1 cellular context compared by ENCODE assay signal in the genomic region with DNA sequence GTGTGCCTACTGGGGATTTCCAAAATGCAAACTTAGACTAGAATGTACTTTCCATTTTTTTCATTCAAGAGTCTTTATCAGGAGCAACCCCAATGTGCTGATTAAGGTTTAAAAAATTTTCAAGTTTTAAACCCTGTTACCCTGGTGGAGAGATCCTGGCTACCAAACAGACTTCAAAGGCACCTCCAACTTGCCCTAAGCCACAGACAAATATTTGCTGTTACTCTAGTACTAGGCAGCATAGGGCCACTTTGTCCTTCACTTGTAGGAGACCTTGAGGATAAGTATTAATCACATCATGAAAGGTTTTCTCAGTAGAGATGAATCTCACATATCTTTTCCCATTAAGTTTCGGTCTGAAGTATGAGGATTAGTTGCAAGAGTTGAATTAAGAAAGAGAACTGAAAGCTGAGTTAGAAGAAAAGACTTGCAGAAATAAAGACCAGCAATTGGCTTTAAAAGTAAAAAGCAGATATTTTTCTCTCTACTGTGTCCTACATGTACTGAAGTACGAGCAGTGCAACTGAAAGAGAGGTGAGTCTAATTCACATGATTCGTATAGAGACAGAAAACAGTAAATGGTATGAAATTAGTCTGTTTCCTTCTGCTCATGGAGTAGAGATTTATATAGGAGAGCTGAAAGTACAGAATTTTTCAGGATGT.
A peak's percentile ranks its signal among the peaks of the same experiment; 100 is the strongest.
TF ChIP-seq lines count a peak whose summit lies in the region.

No MANE protein-coding gene starts in this region.

TF ChIP-seq in HepG2, 621 proteins besides CTCF, POLR2A, EP300 and RAD21 (continued from another document and continues in another):
- TF ChIP-seq HNF1A (IDR thresholded peaks at IDR 0.05; ENCODE audit: low read depth) (peak; percentile 45; the same call in 1 of the 2 replicates), HNF1A (CRISPR knock-in tag; IDR thresholded peaks at IDR 0.05; ENCODE audit: borderline replicate concordance) (peak; percentile 71; the same call in 1 of the 2 replicates), KDM6A (CRISPR knock-in tag; IDR thresholded peaks at IDR 0.05; ENCODE audit: low read depth) (peak; percentile 83), RFX1 (IDR thresholded peaks at IDR 0.05) (no peak), ZNF382 (CRISPR knock-in tag; IDR thresholded peaks at IDR 0.05; ENCODE audit: borderline replicate concordance) (no peak), ELF1 (CRISPR knock-in tag; IDR thresholded peaks at IDR 0.05) (no peak), ZNF761 (CRISPR knock-in tag; conservative IDR thresholded peaks at IDR 0.05) (0 out of 2 replicates have a peak, but pooled peaks have one; percentile 39), MZF1 (CRISPR knock-in tag; IDR thresholded peaks at IDR 0.05; ENCODE audit: borderline replicate concordance) (no peak), NFE2L2 (IDR thresholded peaks at IDR 0.05; ENCODE audit: low read length) (no peak), FOXO4 (CRISPR knock-in tag; conservative IDR thresholded peaks at IDR 0.05) (no peak), STAG1 (CRISPR knock-in tag; IDR thresholded peaks at IDR 0.05) (no peak), PRDM10 (CRISPR knock-in tag; IDR thresholded peaks at IDR 0.05; ENCODE audit: low read depth) (peak; percentile 39; the same call in 1 of the 2 replicates), RFX3 (CRISPR knock-in tag; IDR thresholded peaks at IDR 0.05) (no peak), ERF (CRISPR knock-in tag; IDR thresholded peaks at IDR 0.05) (peak; percentile 82; the same call in 1 of the 2 replicates), GFI1 (CRISPR knock-in tag; IDR thresholded peaks at IDR 0.05; ENCODE audit: borderline replicate concordance) (0 out of 2 replicates have a peak, but pooled peaks have one; percentile 23), SMAD9 (CRISPR knock-in tag; IDR thresholded peaks at IDR 0.05) (no peak), ZBTB20 (CRISPR knock-in tag; IDR thresholded peaks at IDR 0.05; ENCODE audit: borderline replicate concordance, low read depth) (no peak; the same call in 1 of the 2 replicates), GLMP (CRISPR knock-in tag; IDR thresholded peaks at IDR 0.05; ENCODE audit: borderline replicate concordance) (no peak), RNF2 (conservative IDR thresholded peaks at IDR 0.05; ENCODE audit: low read depth) (no peak), YY1 (IDR thresholded peaks at IDR 0.05; ENCODE audit: insufficient read depth, insufficient replicate concordance, low read depth, low read length) (no peak), IRF9 (CRISPR knock-in tag; IDR thresholded peaks at IDR 0.05; ENCODE audit: borderline replicate concordance) (no peak), ZNF441 (CRISPR knock-in tag; IDR thresholded peaks at IDR 0.05; ENCODE audit: borderline replicate concordance) (no peak), YEATS2 (CRISPR knock-in tag; IDR thresholded peaks at IDR 0.05; ENCODE audit: borderline replicate concordance) (no peak), AFF4 (CRISPR knock-in tag; IDR thresholded peaks at IDR 0.05) (no peak), PAX8 (CRISPR knock-in tag; IDR thresholded peaks at IDR 0.05; ENCODE audit: borderline replicate concordance) (no peak), CSRNP2 (CRISPR knock-in tag; conservative IDR thresholded peaks at IDR 0.05; ENCODE audit: low read depth) (no peak), GABPB1 (CRISPR knock-in tag; IDR thresholded peaks at IDR 0.05) (no peak), FOXK2 (IDR thresholded peaks at IDR 0.05) (no peak)
- TF ChIP-seq, protein P1, sequence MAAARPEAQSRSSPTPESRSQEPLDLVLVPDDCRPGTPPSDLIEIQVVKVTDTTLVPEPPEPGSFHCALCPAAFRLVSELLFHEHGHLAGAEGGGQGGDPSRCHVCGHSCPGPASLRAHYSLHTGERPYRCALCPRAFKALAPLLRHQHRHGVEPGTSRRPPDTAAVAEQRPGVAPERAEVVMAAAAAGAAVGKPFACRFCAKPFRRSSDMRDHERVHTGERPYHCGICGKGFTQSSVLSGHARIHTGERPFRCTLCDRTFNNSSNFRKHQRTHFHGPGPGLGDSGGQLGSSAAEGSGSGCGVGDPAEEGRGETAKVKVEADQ (CRISPR knock-in tag; IDR thresholded peaks at IDR 0.05; ENCODE audit: borderline replicate concordance): no peak
- TF ChIP-seq, protein P2, sequence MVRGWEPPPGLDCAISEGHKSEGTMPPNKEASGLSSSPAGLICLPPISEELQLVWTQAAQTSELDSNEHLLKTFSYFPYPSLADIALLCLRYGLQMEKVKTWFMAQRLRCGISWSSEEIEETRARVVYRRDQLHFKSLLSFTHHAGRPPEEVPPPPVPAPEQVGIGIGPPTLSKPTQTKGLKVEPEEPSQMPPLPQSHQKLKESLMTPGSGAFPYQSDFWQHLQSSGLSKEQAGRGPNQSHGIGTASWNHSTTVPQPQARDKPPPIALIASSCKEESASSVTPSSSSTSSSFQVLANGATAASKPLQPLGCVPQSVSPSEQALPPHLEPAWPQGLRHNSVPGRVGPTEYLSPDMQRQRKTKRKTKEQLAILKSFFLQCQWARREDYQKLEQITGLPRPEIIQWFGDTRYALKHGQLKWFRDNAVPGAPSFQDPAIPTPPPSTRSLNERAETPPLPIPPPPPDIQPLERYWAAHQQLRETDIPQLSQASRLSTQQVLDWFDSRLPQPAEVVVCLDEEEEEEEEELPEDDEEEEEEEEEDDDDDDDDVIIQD (CRISPR knock-in tag; IDR thresholded peaks at IDR 0.05; ENCODE audit: low read depth): peak; percentile 76; the same call in 1 of the 2 replicates
